Comparison of ENCODE assay signal across 10 cellular contexts in genomic region chr16:70688266-70688742, GRCh38. TPM values are rescaled to one million over a fixed set of nuclear protein-coding genes. Genes with fewer than 3 reads are reported as not detected.
DNase-seq lines count a peak whose midpoint lies in the region; ATAC-seq and TF ChIP-seq lines count a peak whose summit lies in the region.
"Had no signal": no experiment of that assay in that cellular context is flagged by ENCODE, and none has a peak within 500 bp of the region (broad histone marks: within the 10 kb centered on the region; RNA-seq: fewer than 3 reads in every experiment).

No MANE protein-coding gene starts in this region.

- H3K36me3 ChIP-seq in colonic mucosa (no peaks in the 10 kb centered on the region), liver (ENCODE audit: control insufficient read depth in 4 of 4, insufficient read depth in 3 of 4, low read depth in 1 of 4, low read length in 3 of 4) (no peaks in the 10 kb centered on the region), suprapubic skin (no peaks in the 10 kb centered on the region)

- H3K27me3 Mint-ChIP-seq in activated CD4-positive, alpha-beta memory T cell treated with anti-CD3 and anti-CD28 coated beads for 36 hours = peaks cover 16% of the 10 kb centered on the region

- no peak for TF ChIP-seq EP300 in suprapubic skin (IDR thresholded peaks at IDR 0.05)

- no peak overlapping the region for H3K27ac Mint-ChIP-seq in activated CD4-positive, alpha-beta memory T cell treated with anti-CD3 and anti-CD28 coated beads for 36 hours
- H3K27ac Mint-ChIP-seq: activated B cell treated with CpG ODN at 0.5 μM for 24 hours had no signal

- TF ChIP-seq CTCF in colonic mucosa (IDR thresholded peaks at IDR 0.05) = no peak
- TF ChIP-seq CTCF in liver (IDR thresholded peaks at IDR 0.05; ENCODE audit: low read depth, low read length, missing input control) = no peak
- no peak for TF ChIP-seq CTCF in suprapubic skin (IDR thresholded peaks at IDR 0.05)

- H3K4me3 ChIP-seq in colonic mucosa (no peak overlapping the region), liver (ENCODE audit: low read depth in 1 of 3, low read length in 3 of 3) (no peak overlapping the region), suprapubic skin (no peak overlapping the region)

- peak overlapping the region; percentile 74 for H3K27ac ChIP-seq in colonic mucosa
- H3K27ac ChIP-seq in liver (ENCODE audit: low read depth in 1 of 2, low read length in 2 of 2) = peak overlapping the region; percentile 44 to 56
- peak overlapping the region; percentile 91 for H3K27ac ChIP-seq in suprapubic skin

- no peak for TF ChIP-seq POLR2A in suprapubic skin (IDR thresholded peaks at IDR 0.05)

- no peaks in the 10 kb centered on the region for H3K9me3 Mint-ChIP-seq in activated CD4-positive, alpha-beta memory T cell treated with anti-CD3 and anti-CD28 coated beads for 36 hours
- H3K9me3 Mint-ChIP-seq: activated B cell treated with CpG ODN at 0.5 μM for 24 hours had no signal

- H3K27me3 ChIP-seq in colonic mucosa (no peaks in the 10 kb centered on the region), liver (ENCODE audit: control insufficient read depth in 4 of 4, insufficient read depth in 4 of 4, low read length in 3 of 4) (no peaks in the 10 kb centered on the region), suprapubic skin (no peaks in the 10 kb centered on the region)

- H3K9ac ChIP-seq in colonic mucosa (ENCODE audit: low read depth in 2 of 2, low read length in 2 of 2) (peak overlapping the region; percentile 17 to 34), liver (ENCODE audit: low read depth in 1 of 2, low read length in 2 of 2) (no peak overlapping the region)

- CTCF ChIA-PET in activated CD4-positive, alpha-beta memory T cell treated with anti-CD3 and anti-CD28 coated beads for 36 hours (lab: Charles Lee) = interaction anchor here (0.7 kb wide), 1 partner anchor 83 kb away, joined by 3 read pairs; no protein-coding TSS in a partner anchor

- POLR2A ChIA-PET in activated CD4-positive, alpha-beta memory T cell treated with anti-CD3 and anti-CD28 coated beads for 36 hours (lab: Charles Lee) = no interaction called here

- WGBS in liver = 65% methylated on average over 8 of the region's 8 CpGs
- 32% methylated on average over 2 of the region's 8 CpGs for WGBS in suprapubic skin

- H3K9me3 ChIP-seq in colonic mucosa (no peaks in the 10 kb centered on the region), liver (ENCODE audit: control insufficient read depth in 4 of 4, low read length in 3 of 4) (no peaks in the 10 kb centered on the region), suprapubic skin (no peaks in the 10 kb centered on the region)

- no peak for TF ChIP-seq RAD21 in liver (IDR thresholded peaks at IDR 0.05)

- H3K36me3 Mint-ChIP-seq in activated CD4-positive, alpha-beta memory T cell treated with anti-CD3 and anti-CD28 coated beads for 36 hours = no peaks in the 10 kb centered on the region

- H3K4me1 Mint-ChIP-seq in activated CD4-positive, alpha-beta memory T cell treated with anti-CD3 and anti-CD28 coated beads for 36 hours (ENCODE audit: low read depth) = peaks cover 2% of the 10 kb centered on the region

- H3K4me1 ChIP-seq in colonic mucosa (peaks cover 12% of the 10 kb centered on the region), liver (ENCODE audit: control insufficient read depth in 4 of 4, insufficient read depth in 4 of 4, low read length in 3 of 4) (peaks cover 7 to 40% (median 13%) of the 10 kb centered on the region in 4 donors), suprapubic skin (peaks cover 94% of the 10 kb centered on the region)

- no peak for ATAC-seq in HG02884 (IDR thresholded peaks at IDR 0.05; ENCODE audit: unreplicated experiment)

- H3K4me3 Mint-ChIP-seq in activated CD4-positive, alpha-beta memory T cell treated with anti-CD3 and anti-CD28 coated beads for 36 hours = no peak overlapping the region
- H3K4me3 Mint-ChIP-seq: activated B cell treated with CpG ODN at 0.5 μM for 24 hours had no signal

- intact Hi-C loops in colonic mucosa (cut with DNase I) = no loop called here
- intact Hi-C loops in activated CD4-positive, alpha-beta memory T cell treated with anti-CD3 and anti-CD28 coated beads for 36 hours (cut with micrococcal nuclease) = loop anchor here (10.0 kb wide), 1 partner anchor 46 kb away; no protein-coding TSS in a partner anchor

- DNase-seq in LHCN-M2 (ENCODE audit: low read depth) (peak; percentile 82), colonic mucosa (peak; percentile 58), suprapubic skin (ENCODE audit: low spot score in 2 of 2) (no peak), SKM-1 (lab: John Stamatoyannopoulos, UW; ENCODE audit: unreplicated experiment) (no peak), iPS-NIHi11 (ENCODE audit: low spot score) (no peak)
- DNase-seq in activated CD4-positive, alpha-beta memory T cell treated with anti-CD3 and anti-CD28 coated beads for 36 hours = no peak
- DNase-seq: activated B cell treated with CpG ODN at 0.5 μM for 24 hours, NCI-H2171 had no signal

TF ChIP-seq in liver, 16 proteins besides CTCF, POLR2A, EP300 and RAD21:
- TF ChIP-seq FOXA1 (IDR thresholded peaks at IDR 0.05) (no peak), FOXA2 (IDR thresholded peaks at IDR 0.05) (no peak), HNF4A (conservative IDR thresholded peaks at IDR 0.05) (no peak), MAX (IDR thresholded peaks at IDR 0.05) (no peak), NR2F2 (IDR thresholded peaks at IDR 0.05) (peak; percentile 68), YY1 (IDR thresholded peaks at IDR 0.05) (no peak), ATF3 (IDR thresholded peaks at IDR 0.05) (no peak), HNF4G (IDR thresholded peaks at IDR 0.05) (no peak), SP1 (IDR thresholded peaks at IDR 0.05) (peak; percentile 27), RXRA (IDR thresholded peaks at IDR 0.05) (peak; percentile 10 to 13)

RNA-seq across cellular contexts. Expression of gene MTSS2, which starts 2.5 kb away (rescaled TPM):
- 84.4 and 129 TPM in 2 replicates for total RNA-seq in LHCN-M2 (2014; rRNA removed)
- 254 TPM for polyA plus RNA-seq in LHCN-M2 (2012)
- 10 to 100 TPM; 15.5 to 25.3 TPM for total RNA-seq in colonic mucosa
- 10 to 100 TPM; 26.7 to 45.1 TPM for total RNA-seq in liver
- polyA plus RNA-seq in liver = 10 to 100 TPM in 1 of 2 donors, 1 to 10 TPM in 1; 3.8 to 95.7 TPM
- 10 to 100 TPM; 30.1 to 58.7 (median 42.6) TPM for total RNA-seq in suprapubic skin
- total RNA-seq in activated CD4-positive, alpha-beta memory T cell treated with anti-CD3 and anti-CD28 coated beads for 36 hours = 1 to 10 TPM in 1 of 2 experiments, under 1 TPM in 1; 0.29 to 1.1 TPM

RNA-seq across cellular contexts. Expression of gene IL34, which starts 41.9 kb away (rescaled TPM):
- total RNA-seq in LHCN-M2 (2014; rRNA removed) (0.13 and 4.1 TPM in 2 replicates), colonic mucosa (1 to 10 TPM; 1.1 to 2.8 TPM), liver (under 1 TPM; 0.25 to 0.93 TPM), suprapubic skin (100 to 1,000 TPM in 1 of 4 donors, 10 to 100 TPM in 3; 64.2 to 187 (median 92.5) TPM)
- polyA plus RNA-seq in LHCN-M2 (2012) = 2.0 TPM
- polyA plus RNA-seq in liver = under 1 TPM; 0.40 to 0.43 TPM
- total RNA-seq in activated CD4-positive, alpha-beta memory T cell treated with anti-CD3 and anti-CD28 coated beads for 36 hours = not detected

Comparison
In these comparisons a context has a peak if more than half of its experiments do, and no peak if none do; other contexts are left out.
1. DNase-seq: peak in LHCN-M2 (single experiment) and colonic mucosa (single experiment); none in suprapubic skin (0 of 2), activated CD4-positive, alpha-beta memory T cell treated with anti-CD3 and anti-CD28 coated beads for 36 hours (single experiment), SKM-1 (single experiment) and iPS-NIHi11 (single experiment).
2. H3K9ac ChIP-seq: peak in colonic mucosa (2 of 2); none in liver (0 of 2).
3. RNA of gene MTSS2, which starts 2.5 kb away (total RNA-seq): 84.4 to 129 TPM in LHCN-M2, 30.1 to 58.7 TPM in suprapubic skin, 26.7 to 45.1 TPM in liver and 15.5 to 25.3 TPM in colonic mucosa; 0.29 to 1.1 TPM in activated CD4-positive, alpha-beta memory T cell treated with anti-CD3 and anti-CD28 coated beads for 36 hours; every median in the first group is over 4 times any median in the second.
4. RNA of gene IL34, which starts 41.9 kb away (total RNA-seq): 64.2 to 187 TPM in suprapubic skin; 0.13 to 4.1 TPM in LHCN-M2, 1.1 to 2.8 TPM in colonic mucosa, 0.25 to 0.93 TPM in liver and not detected in activated CD4-positive, alpha-beta memory T cell treated with anti-CD3 and anti-CD28 coated beads for 36 hours; every median in the first group is over 10 times any median in the second.
5. Peak in every context shown above with its lines, with median percentiles within 50 percentile points of each other: H3K27ac ChIP-seq.